In the genomic region with DNA sequence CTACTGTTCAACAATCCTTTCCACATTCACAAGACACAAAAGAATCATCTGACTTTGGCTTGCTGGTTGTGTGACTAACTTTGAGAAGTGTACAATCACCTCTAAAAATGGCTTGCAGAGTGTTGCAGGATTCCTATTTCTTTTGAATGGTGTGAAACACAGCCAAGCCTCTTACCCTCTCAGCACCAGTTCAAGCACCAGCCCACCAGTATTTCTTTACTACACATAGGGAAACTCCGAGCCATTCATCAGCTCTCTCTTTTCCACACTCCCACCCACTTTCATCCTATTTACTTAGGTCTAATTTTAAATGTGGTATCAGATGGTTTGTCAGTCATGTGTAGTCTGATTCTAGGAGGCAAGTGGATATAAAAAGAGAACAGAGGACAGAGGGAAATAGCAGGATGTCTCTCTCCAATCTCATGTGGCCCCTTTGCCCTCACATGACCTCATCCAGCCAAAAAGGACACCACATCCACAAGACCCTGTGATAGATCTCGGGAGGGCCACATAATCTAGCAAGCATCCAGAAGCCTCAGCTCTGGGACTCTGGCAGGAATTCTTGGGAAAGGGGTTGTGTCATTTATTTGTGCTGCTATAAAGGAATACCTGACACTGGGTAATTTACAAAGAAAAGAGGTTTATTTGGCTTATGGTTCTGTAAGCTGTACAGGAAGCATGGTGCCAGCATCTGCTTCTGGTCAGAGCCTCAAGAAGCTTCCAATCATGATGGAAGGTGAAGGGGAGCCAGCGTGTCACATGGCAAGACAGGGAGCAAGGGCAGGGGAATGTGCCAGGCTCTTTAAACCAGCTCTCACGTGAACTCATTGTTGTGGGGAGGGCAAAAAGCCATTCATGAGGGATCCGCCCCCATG, we compare ENCODE assay signal across 27 cellular contexts.
"Had no signal": no experiment of that assay in that cellular context is flagged by ENCODE, and none has a peak within 500 bp of the region (broad histone marks: within the 10 kb centered on the region; RNA-seq: fewer than 3 reads in every experiment).

No MANE protein-coding gene starts in this region.

- H3K4me1 Mint-ChIP-seq: activated naive CD8-positive, alpha-beta T cell treated with anti-CD3 and anti-CD28 coated beads, Interleukin-2, amount 50 U/mL, for 24 hours; IgD-negative memory B cell had no signal

- H3K9me3 Mint-ChIP-seq: activated CD8-positive, alpha-beta T cell treated with anti-CD3 and anti-CD28 coated beads for 36 hours; activated naive CD8-positive, alpha-beta T cell treated with anti-CD3 and anti-CD28 coated beads, Interleukin-2, amount 50 U/mL, for 24 hours; activated T-helper 1 cell treated with anti-CD3 and anti-CD28 coated beads, Interleukin-12 subunit alpha, Interleukin-12 subunit beta, Interleukin-2, Interleukin-4 antibody, amounts not matched to agents 30 ng/mL and 10 ng/mL and 1 ng/mL, durations not matched to agents 14 hours and 24 hours and 36 hours; T-helper 1 cell treated with Interleukin-12 subunit alpha and Interleukin-12 subunit beta and Interleukin-4 antibody, amounts not matched to agents 30 μg/mL and 1 μg/mL, for 36 hours had no signal

- H3K9me3 ChIP-seq: ascending aorta, body of pancreas, MG63, Peyer's patch had no signal

- H3K4me3 Mint-ChIP-seq: activated CD8-positive, alpha-beta T cell treated with anti-CD3 and anti-CD28 coated beads for 36 hours; activated naive CD8-positive, alpha-beta T cell treated with anti-CD3 and anti-CD28 coated beads, Interleukin-2, amount 50 U/mL, for 24 hours; activated T-helper 1 cell treated with anti-CD3 and anti-CD28 coated beads, Interleukin-12 subunit alpha, Interleukin-12 subunit beta, Interleukin-2, Interleukin-4 antibody, amounts not matched to agents 30 ng/mL and 10 ng/mL and 1 ng/mL, durations not matched to agents 14 hours and 24 hours and 36 hours; IgD-negative memory B cell; T-helper 1 cell treated with Interleukin-12 subunit alpha and Interleukin-12 subunit beta and Interleukin-4 antibody, amounts not matched to agents 30 μg/mL and 1 μg/mL, for 36 hours had no signal

- H3K36me3 ChIP-seq: ascending aorta, MG63, Peyer's patch had no signal

- H3K27me3 ChIP-seq: ascending aorta, body of pancreas, MG63, Peyer's patch had no signal

- ATAC-seq: activated CD4-positive, CD25-positive, alpha-beta regulatory T cell treated with anti-CD3 and anti-CD28 coated beads, Interleukin-2, amount 50 U/mL, for 24 hours; activated CD8-positive, alpha-beta T cell treated with anti-CD3 and anti-CD28 coated beads for 36 hours; activated naive CD4-positive, alpha-beta T cell treated with anti-CD3 and anti-CD28 coated beads, Interleukin-2, amount 50 U/mL, for 72 hours; activated naive CD8-positive, alpha-beta T cell treated with anti-CD3 and anti-CD28 coated beads, Interleukin-2, amount 50 U/mL, for 24 hours; body of pancreas had no signal

- DNase-seq: activated CD4-positive, alpha-beta T cell treated with anti-CD3 and anti-CD28 coated beads for 4 hours; activated CD8-positive, alpha-beta memory T cell treated with anti-CD3 and anti-CD28 coated beads, Interleukin-2, amount 50 U/mL, for 48 hours; activated CD8-positive, alpha-beta T cell treated with anti-CD3 and anti-CD28 coated beads for 36 hours; activated effector memory CD4-positive, alpha-beta T cell treated with anti-CD3 and anti-CD28 coated beads, Interleukin-2, amount 50 U/mL, for 16 hours; activated naive CD4-positive, alpha-beta T cell treated with Interleukin-2 at 50 U/mL for 16 hours; activated naive CD8-positive, alpha-beta T cell treated with anti-CD3 and anti-CD28 coated beads, Interleukin-2, amount 50 U/mL, for 24 hours; activated T-cell treated with anti-CD3 and anti-CD28 coated beads, Interleukin-2, amount 50 U/mL, for 1 hour; amniotic stem cell; body of pancreas; MG63; MV-4-11; NCI-H1092 treated with DMSO at 0.1 percent for 48 hours; NCI-H1436; NCI-H1694 treated with DMSO at 0.1 percent for 48 hours; NCI-H2029 treated with DMSO at 0.1 percent for 48 hours; NCI-H510A treated with DMSO at 0.1 percent for 48 hours; NCI-H69; Peyer's patch; SHP77 treated with DMSO at 0.1 percent for 48 hours had no signal

- H3K36me3 Mint-ChIP-seq: activated naive CD4-positive, alpha-beta T cell treated with anti-CD3 and anti-CD28 coated beads, Interleukin-2, amount 50 U/mL, for 72 hours; IgD-negative memory B cell had no signal

- H3K4me3 ChIP-seq: ascending aorta, body of pancreas, MG63, Peyer's patch had no signal

- H3K27ac Mint-ChIP-seq: activated CD8-positive, alpha-beta T cell treated with anti-CD3 and anti-CD28 coated beads for 36 hours; activated naive CD4-positive, alpha-beta T cell treated with anti-CD3 and anti-CD28 coated beads, Interleukin-2, amount 50 U/mL, for 72 hours; activated naive CD8-positive, alpha-beta T cell treated with anti-CD3 and anti-CD28 coated beads, Interleukin-2, amount 50 U/mL, for 24 hours; activated T-helper 1 cell treated with anti-CD3 and anti-CD28 coated beads, Interleukin-12 subunit alpha, Interleukin-12 subunit beta, Interleukin-2, Interleukin-4 antibody, amounts not matched to agents 30 ng/mL and 10 ng/mL and 1 ng/mL, durations not matched to agents 14 hours and 24 hours and 36 hours; IgD-negative memory B cell; T-helper 1 cell treated with Interleukin-12 subunit alpha and Interleukin-12 subunit beta and Interleukin-4 antibody, amounts not matched to agents 30 μg/mL and 1 μg/mL, for 36 hours had no signal

- H3K4me1 ChIP-seq: ascending aorta, body of pancreas, Peyer's patch had no signal

- H3K27ac ChIP-seq: ascending aorta, body of pancreas, KMS-11, Peyer's patch, RWPE1 had no signal

- H3K27me3 Mint-ChIP-seq: activated CD8-positive, alpha-beta T cell treated with anti-CD3 and anti-CD28 coated beads for 36 hours; activated naive CD8-positive, alpha-beta T cell treated with anti-CD3 and anti-CD28 coated beads, Interleukin-2, amount 50 U/mL, for 24 hours had no signal
